Comparison of ENCODE assay signal across 15 cellular contexts in the genomic region with DNA sequence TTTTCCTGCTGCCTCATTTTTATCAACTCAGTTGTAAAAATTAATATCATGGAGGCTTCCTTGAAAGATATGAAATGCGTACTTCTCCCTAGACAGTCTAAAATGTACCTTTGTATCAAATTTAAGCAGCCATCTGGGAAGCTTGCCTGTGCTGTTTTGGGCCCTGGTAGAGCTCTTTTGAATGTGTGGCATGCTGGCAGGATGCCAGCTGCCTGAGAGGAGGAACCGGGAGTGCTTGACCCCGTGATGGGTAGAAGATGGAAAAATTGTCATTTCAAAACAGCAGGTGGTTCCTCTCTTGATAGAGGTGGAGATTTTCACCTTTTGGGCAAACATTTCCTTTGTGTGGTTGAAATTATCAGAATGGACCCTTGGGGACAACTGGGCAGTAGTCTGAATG.
DNase-seq lines count a peak whose midpoint lies in the region; ATAC-seq and TF ChIP-seq lines count a peak whose summit lies in the region.
"Had no signal": no experiment of that assay in that cellular context is flagged by ENCODE, and none has a peak within 500 bp of the region (broad histone marks: within the 10 kb centered on the region; RNA-seq: fewer than 3 reads in every experiment).

No MANE protein-coding gene starts in this region.

- no peaks in the 10 kb centered on the region for H4K20me1 ChIP-seq in SK-N-SH (ENCODE audit: insufficient read depth)

- no peak overlapping the region for H3K9ac ChIP-seq in SK-N-SH

- no peak overlapping the region for H3K27ac ChIP-seq in SK-N-SH (ENCODE audit: low read depth in 2 of 2, low read length in 1 of 2)
- no peak overlapping the region for H3K27ac ChIP-seq in Peyer's patch
- H3K27ac ChIP-seq: stomach had no signal

- no peak for TF ChIP-seq RAD21 in SK-N-SH (IDR thresholded peaks at IDR 0.05; ENCODE audit: low read length)

- TF ChIP-seq CTCF in SK-N-SH (IDR thresholded peaks at IDR 0.05) (no peak), Peyer's patch (IDR thresholded peaks at IDR 0.05) (no peak)

- H3K4me1 ChIP-seq in SK-N-SH (ENCODE audit: control insufficient read depth in 1 of 2, insufficient read depth in 2 of 2, low read depth in 1 of 2, low read length in 1 of 2): peaks cover 0 to 2% of the 10 kb centered on the region in 2 experiments; a peak in 1 of 4 replicates
- no peaks in the 10 kb centered on the region for H3K4me1 ChIP-seq in Peyer's patch

- H3K27me3 Mint-ChIP-seq in stimulated activated naive B cell treated with anti-CD40 and anti-IgM and Interleukin-4, amounts not matched to agents 10 μg/mL and 1 μg/mL and 100 μg/mL, for 72 hours: peaks cover 17 to 27% of the 10 kb centered on the region in 2 donors

- H3K9me3 Mint-ChIP-seq in stimulated activated naive B cell treated with anti-CD40 and anti-IgM and Interleukin-4, amounts not matched to agents 10 μg/mL and 1 μg/mL and 100 μg/mL, for 72 hours: peaks cover 0 to 3% of the 10 kb centered on the region in 2 donors
- H3K9me3 Mint-ChIP-seq: endodermal cell had no signal

- H2AFZ ChIP-seq in SK-N-SH (ENCODE audit: low read depth): no peak overlapping the region

- no peaks in the 10 kb centered on the region for H3K36me3 Mint-ChIP-seq in stimulated activated naive B cell treated with anti-CD40 and anti-IgM and Interleukin-4, amounts not matched to agents 10 μg/mL and 1 μg/mL and 100 μg/mL, for 72 hours

- DNase-seq in SK-N-SH: peak; percentile 30
- peak; percentile 78 for DNase-seq in NCI-H146 (lab: John Stamatoyannopoulos, UW)
- peak in 2 of 3 donors; percentile 44 to 54 for DNase-seq in Peyer's patch
- peak; percentile 50 for DNase-seq in stimulated activated naive B cell treated with anti-CD40 and anti-IgM and Interleukin-4, amounts not matched to agents 10 μg/mL and 1 μg/mL and 100 μg/mL, for 72 hours
- DNase-seq in NCI-H1930 (lab: John Stamatoyannopoulos, UW): no peak
- DNase-seq: activated CD8-positive, alpha-beta memory T cell treated with anti-CD3 and anti-CD28 coated beads for 24 hours; activated effector memory CD4-positive, alpha-beta T cell treated with anti-CD3 and anti-CD28 coated beads, Interleukin-2, amount 50 U/mL, for 16 hours; endodermal cell; NCI-H226; posterior cingulate gyrus; stomach had no signal

- TF ChIP-seq EP300 in SK-N-SH (IDR thresholded peaks at IDR 0.05; ENCODE audit: borderline replicate concordance in 1 of 2, low read depth in 1 of 2, low read length in 1 of 2): no peak

- no peaks in the 10 kb centered on the region for H3K9me2 ChIP-seq in SK-N-SH

- H3K4me3 ChIP-seq in SK-N-SH (ENCODE audit: low read depth in 2 of 2, low read length in 1 of 2): no peak overlapping the region
- no peak overlapping the region for H3K4me3 ChIP-seq in Peyer's patch
- H3K4me3 ChIP-seq: stomach had no signal

- no peaks in the 10 kb centered on the region for H3K79me2 ChIP-seq in SK-N-SH (ENCODE audit: insufficient read depth)

- H3K36me3 ChIP-seq in SK-N-SH (replicated peaks in 1 of 2; ENCODE audit: control insufficient read depth in 1 of 2, insufficient read depth in 2 of 2, low read length in 1 of 2) (no peaks in the 10 kb centered on the region), Peyer's patch (no peaks in the 10 kb centered on the region)
- H3K36me3 ChIP-seq: stomach had no signal

- ATAC-seq in SK-N-SH treated with all-trans-retinoic acid at 6 μM for 48 hours (no peak), HG03095 (IDR thresholded peaks at IDR 0.05; ENCODE audit: unreplicated experiment) (no peak), GM21529 (IDR thresholded peaks at IDR 0.05; ENCODE audit: unreplicated experiment) (no peak)
- ATAC-seq in stimulated activated naive B cell treated with anti-CD40 and anti-IgM and Interleukin-4, amounts not matched to agents 10 μg/mL and 1 μg/mL and 100 μg/mL, for 72 hours (replicated peaks): peak; percentile 90 to 91
- ATAC-seq: left lobe of liver had no signal

- no peak overlapping the region for H3K4me3 Mint-ChIP-seq in stimulated activated naive B cell treated with anti-CD40 and anti-IgM and Interleukin-4, amounts not matched to agents 10 μg/mL and 1 μg/mL and 100 μg/mL, for 72 hours
- H3K4me3 Mint-ChIP-seq: endodermal cell had no signal

- no peak for TF ChIP-seq POLR2A in Peyer's patch (IDR thresholded peaks at IDR 0.05)

- H3K9me3 ChIP-seq in SK-N-SH (no peaks in the 10 kb centered on the region), Peyer's patch (no peaks in the 10 kb centered on the region)

- H3K27me3 ChIP-seq in SK-N-SH (ENCODE audit: insufficient read depth) (peaks cover 25% of the 10 kb centered on the region; the same call in 1 of the 2 replicates), Peyer's patch (no peaks in the 10 kb centered on the region)
- H3K27me3 ChIP-seq: stomach had no signal

- peaks cover 16 to 21% of the 10 kb centered on the region in 2 donors for H3K4me1 Mint-ChIP-seq in stimulated activated naive B cell treated with anti-CD40 and anti-IgM and Interleukin-4, amounts not matched to agents 10 μg/mL and 1 μg/mL and 100 μg/mL, for 72 hours
- H3K4me1 Mint-ChIP-seq: endodermal cell had no signal

- H3K4me2 ChIP-seq in SK-N-SH: no peak overlapping the region

- POLR2A ChIA-PET in SK-N-SH (lab: Yijun Ruan, JAX): interaction anchor here (0.5 kb wide), 1 partner anchor 1142 kb away, joined by 3 read pairs; no protein-coding TSS in a partner anchor

- 16% methylated on average over 3 of the region's 3 CpGs for WGBS in SK-N-SH (ENCODE audit: low lambda C conversion rate)

- H3K27ac Mint-ChIP-seq in stimulated activated naive B cell treated with anti-CD40 and anti-IgM and Interleukin-4, amounts not matched to agents 10 μg/mL and 1 μg/mL and 100 μg/mL, for 72 hours: peak overlapping the region; percentile 78
- H3K27ac Mint-ChIP-seq: endodermal cell had no signal

- H3F3A ChIP-seq in SK-N-SH (replicated peaks; ENCODE audit: insufficient read depth): no peaks in the 10 kb centered on the region

- CTCF ChIA-PET in SK-N-SH (lab: Yijun Ruan, JAX): no interaction called here

TF ChIP-seq in SK-N-SH, 30 proteins besides CTCF, POLR2A, EP300 and RAD21 (continues in another document):
- TF ChIP-seq RCOR1 (IDR thresholded peaks at IDR 0.05; ENCODE audit: low read length) (no peak), TAF1 (IDR thresholded peaks at IDR 0.05; ENCODE audit: borderline replicate concordance, low read depth, low read length) (no peak), GABPA (IDR thresholded peaks at IDR 0.05; ENCODE audit: low read depth) (no peak), ZBTB33 (IDR thresholded peaks at IDR 0.05; ENCODE audit: borderline replicate concordance, low read depth) (no peak), NRF1 (IDR thresholded peaks at IDR 0.05; ENCODE audit: low read depth, low read length) (no peak)

TF ChIP-seq in SK-N-SH treated with all-trans-retinoic acid at 6 μM for 48 hours, 23 proteins besides CTCF, POLR2A, EP300 and RAD21:
- TF ChIP-seq, protein P1, sequence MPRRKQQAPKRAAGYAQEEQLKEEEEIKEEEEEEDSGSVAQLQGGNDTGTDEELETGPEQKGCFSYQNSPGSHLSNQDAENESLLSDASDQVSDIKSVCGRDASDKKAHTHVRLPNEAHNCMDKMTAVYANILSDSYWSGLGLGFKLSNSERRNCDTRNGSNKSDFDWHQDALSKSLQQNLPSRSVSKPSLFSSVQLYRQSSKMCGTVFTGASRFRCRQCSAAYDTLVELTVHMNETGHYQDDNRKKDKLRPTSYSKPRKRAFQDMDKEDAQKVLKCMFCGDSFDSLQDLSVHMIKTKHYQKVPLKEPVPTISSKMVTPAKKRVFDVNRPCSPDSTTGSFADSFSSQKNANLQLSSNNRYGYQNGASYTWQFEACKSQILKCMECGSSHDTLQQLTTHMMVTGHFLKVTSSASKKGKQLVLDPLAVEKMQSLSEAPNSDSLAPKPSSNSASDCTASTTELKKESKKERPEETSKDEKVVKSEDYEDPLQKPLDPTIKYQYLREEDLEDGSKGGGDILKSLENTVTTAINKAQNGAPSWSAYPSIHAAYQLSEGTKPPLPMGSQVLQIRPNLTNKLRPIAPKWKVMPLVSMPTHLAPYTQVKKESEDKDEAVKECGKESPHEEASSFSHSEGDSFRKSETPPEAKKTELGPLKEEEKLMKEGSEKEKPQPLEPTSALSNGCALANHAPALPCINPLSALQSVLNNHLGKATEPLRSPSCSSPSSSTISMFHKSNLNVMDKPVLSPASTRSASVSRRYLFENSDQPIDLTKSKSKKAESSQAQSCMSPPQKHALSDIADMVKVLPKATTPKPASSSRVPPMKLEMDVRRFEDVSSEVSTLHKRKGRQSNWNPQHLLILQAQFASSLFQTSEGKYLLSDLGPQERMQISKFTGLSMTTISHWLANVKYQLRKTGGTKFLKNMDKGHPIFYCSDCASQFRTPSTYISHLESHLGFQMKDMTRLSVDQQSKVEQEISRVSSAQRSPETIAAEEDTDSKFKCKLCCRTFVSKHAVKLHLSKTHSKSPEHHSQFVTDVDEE (CRISPR knock-in tag; IDR thresholded peaks at IDR 0.05): no peak
- TF ChIP-seq RARB (CRISPR knock-in tag; IDR thresholded peaks at IDR 0.05): no peak
- no peak for TF ChIP-seq ZNF70 (CRISPR knock-in tag; IDR thresholded peaks at IDR 0.05)

Comparison
In these comparisons a context has a peak if more than half of its experiments do, and no peak if none do; other contexts are left out.
1. DNase-seq: peak in SK-N-SH (single experiment), NCI-H146 (single experiment), Peyer's patch (2 of 3) and stimulated activated naive B cell treated with anti-CD40 and anti-IgM and Interleukin-4, amounts not matched to agents 10 μg/mL and 1 μg/mL and 100 μg/mL, for 72 hours (single experiment); none in NCI-H1930 (0 of 2).
2. ATAC-seq: peak in stimulated activated naive B cell treated with anti-CD40 and anti-IgM and Interleukin-4, amounts not matched to agents 10 μg/mL and 1 μg/mL and 100 μg/mL, for 72 hours (2 of 2); none in SK-N-SH treated with all-trans-retinoic acid at 6 μM for 48 hours (single experiment), HG03095 (single experiment) and GM21529 (single experiment).